In the genomic region with DNA sequence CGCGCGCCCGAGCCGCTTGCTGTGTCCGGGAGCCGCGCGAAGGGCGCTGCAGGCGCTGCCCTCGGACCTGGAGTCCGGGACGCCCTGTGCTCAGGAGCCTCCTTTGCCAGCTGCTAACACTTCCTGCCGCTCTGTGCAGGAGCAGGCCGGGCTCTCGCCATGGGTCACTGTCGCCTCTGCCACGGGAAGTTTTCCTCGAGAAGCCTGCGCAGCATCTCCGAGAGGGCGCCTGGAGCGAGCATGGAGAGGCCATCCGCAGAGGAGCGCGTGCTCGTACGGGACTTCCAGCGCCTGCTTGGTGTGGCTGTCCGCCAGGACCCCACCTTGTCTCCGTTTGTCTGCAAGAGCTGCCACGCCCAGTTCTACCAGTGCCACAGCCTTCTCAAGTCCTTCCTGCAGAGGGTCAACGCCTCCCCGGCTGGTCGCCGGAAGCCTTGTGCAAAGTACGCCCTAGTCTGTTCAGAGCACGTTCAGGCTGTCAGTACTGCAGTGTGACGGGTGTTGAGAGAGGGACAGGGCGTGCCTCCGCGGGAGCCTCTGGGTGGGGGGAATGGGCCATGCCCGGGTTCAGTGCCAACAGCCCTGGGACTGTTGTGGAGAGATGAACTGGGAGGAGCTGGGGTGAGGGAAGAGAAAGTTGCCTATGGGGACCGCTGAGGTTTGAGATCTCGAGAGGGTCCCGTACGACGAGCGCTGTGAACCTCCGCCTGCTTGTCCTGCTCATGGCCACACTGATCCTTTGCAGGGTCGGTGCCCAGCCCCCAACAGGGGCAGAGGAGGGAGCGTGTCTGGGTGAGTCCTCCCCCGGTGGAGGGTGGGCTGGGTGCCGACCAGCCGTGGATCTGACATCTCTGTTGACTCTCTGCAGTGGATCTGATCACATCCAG, we compare ENCODE assay signal across 8 cellular contexts. TPM values are rescaled to one million over a fixed set of nuclear protein-coding genes. Genes with fewer than 3 reads are reported as not detected.
DNase-seq lines count a peak whose midpoint lies in the region; ATAC-seq and FAIRE-seq lines count a peak whose summit lies in the region.

No MANE protein-coding gene starts in this region.

- peaks cover 13 to 15% of the 10 kb centered on the region in 2 donors for H3K36me3 ChIP-seq in small intestine (ENCODE audit: control insufficient read depth in 2 of 2, insufficient read depth in 2 of 2, low read length in 2 of 2)

- no peaks in the 10 kb centered on the region for H3K9me3 ChIP-seq in small intestine (ENCODE audit: control insufficient read depth, low read depth)

- peak; percentile 9 for ATAC-seq in HG03064 (IDR thresholded peaks at IDR 0.05; ENCODE audit: low read depth, unreplicated experiment)

- DNase-seq in DMS53 (lab: John Stamatoyannopoulos, UW) (peak; percentile 74), T-helper 1 cell (peak; percentile 49 to 94 (median 60)), small intestine (peak; percentile 97), NCI-H187 treated with DMSO at 0.1 percent for 48 hours (lab: John Stamatoyannopoulos, UW) (no peak), epidermal melanocyte (ENCODE audit: insufficient read length, low spot score) (no peak)

- H3K4me3 ChIP-seq in iPS-11a (ENCODE audit: low read depth, low read length) = peak overlapping the region; percentile 42
- H3K4me3 ChIP-seq in small intestine (ENCODE audit: low read depth in 1 of 2, low read length in 2 of 2) = peak overlapping the region; percentile 81 to 87

- 11 to 23% (median 18%) methylated on average over 47 to 56 of the region's 56 CpGs for WGBS in small intestine, 3 donors

- H3K27me3 ChIP-seq in small intestine (ENCODE audit: control insufficient read depth in 2 of 2, insufficient read depth in 2 of 2, low read length in 2 of 2) = no peaks in the 10 kb centered on the region

- H3K4me1 ChIP-seq in small intestine (ENCODE audit: control insufficient read depth in 2 of 2, insufficient read depth in 1 of 2, low read depth in 1 of 2, low read length in 1 of 2) = peaks cover 8 to 12% of the 10 kb centered on the region in 2 donors

- peak overlapping the region; percentile 98 for H3K27ac ChIP-seq in angular gyrus (ENCODE audit: low read depth, low read length)
- H3K27ac ChIP-seq in small intestine (ENCODE audit: low read depth in 1 of 2, low read length in 1 of 2) = peak overlapping the region; percentile 91 to 94

- no peak for FAIRE-seq in small intestine (lab: Jason Lieb, UNC)

RNA-seq across cellular contexts. Expression of gene ZNF276, which starts 1.3 kb away (rescaled TPM):
- 10 to 100 TPM; 19.3 to 37.1 (median 26.2) TPM for polyA plus RNA-seq in small intestine

RNA-seq across cellular contexts. Expression of gene VPS9D1, which starts 1.9 kb away (rescaled TPM):
- 10 to 100 TPM; 14.4 to 48.5 (median 43.2) TPM for polyA plus RNA-seq in small intestine

RNA-seq across cellular contexts. Expression of gene SPATA2L, which starts 21.1 kb away (rescaled TPM):
- 10 to 100 TPM in 2 of 3 donors, 1 to 10 TPM in 1; 9.2 to 42.7 (median 29.7) TPM for polyA plus RNA-seq in small intestine

RNA-seq across cellular contexts. Expression of gene CDK10, which starts 36.1 kb away (rescaled TPM):
- 100 to 1,000 TPM; 100 to 239 (median 169) TPM for polyA plus RNA-seq in small intestine

Comparison
In these comparisons a context has a peak if more than half of its experiments do, and no peak if none do; other contexts are left out.
1. DNase-seq: peak in DMS53 (single experiment), T-helper 1 cell (5 of 5) and small intestine (single experiment); none in NCI-H187 treated with DMSO at 0.1 percent for 48 hours (single experiment) and epidermal melanocyte (single experiment).